In genomic region chr6:31441368-31442267, GRCh38 we compare ENCODE assay signal across 8 cellular contexts. TPM values are rescaled to one million over a fixed set of nuclear protein-coding genes. Genes with fewer than 3 reads are reported as not detected.
A peak's percentile ranks its signal among the peaks of the same experiment; 100 is the strongest.
DNase-seq lines count a peak whose midpoint lies in the region; ATAC-seq and TF ChIP-seq lines count a peak whose summit lies in the region.

No MANE protein-coding gene starts in this region.

- no peak overlapping the region for H3K4me3 ChIP-seq in CD4-positive, CD25-positive, alpha-beta regulatory T cell (ENCODE audit: low read depth, low read length)
- H3K4me3 ChIP-seq in parathyroid adenoma (ENCODE audit: low read depth, low read length) (no peak overlapping the region), uterus (no peak overlapping the region)

- no peak overlapping the region for H3K4me3 Mint-ChIP-seq in CD4-positive, CD25-positive, alpha-beta regulatory T cell

- peak overlapping the region; percentile 57 for H2AFZ ChIP-seq in parathyroid adenoma

- H3K27me3 Mint-ChIP-seq in CD4-positive, CD25-positive, alpha-beta regulatory T cell = peaks cover 88% of the 10 kb centered on the region

- TF ChIP-seq POLR2A in uterus (IDR thresholded peaks at IDR 0.05) = no peak

- H3K36me3 Mint-ChIP-seq in CD4-positive, CD25-positive, alpha-beta regulatory T cell = peaks cover 6% of the 10 kb centered on the region

- H3K4me1 Mint-ChIP-seq in CD4-positive, CD25-positive, alpha-beta regulatory T cell = peaks cover 0 to 9% (median 5%) of the 10 kb centered on the region in 4 donors

- H3K9me3 ChIP-seq in CD4-positive, CD25-positive, alpha-beta regulatory T cell (ENCODE audit: control insufficient read depth in 2 of 2, low read length in 2 of 2) = peaks cover 10 to 11% of the 10 kb centered on the region in 2 experiments
- H3K9me3 ChIP-seq in parathyroid adenoma (ENCODE audit: control insufficient read depth, low read length) (no peaks in the 10 kb centered on the region), uterus (no peaks in the 10 kb centered on the region)

- no peak overlapping the region for H3K9ac ChIP-seq in parathyroid adenoma

- TF ChIP-seq CTCF in parathyroid adenoma (IDR thresholded peaks at IDR 0.05) (peak; percentile 77), uterus (IDR thresholded peaks at IDR 0.05) (peak; percentile 85 to 89 (median 88))

- peak; percentile 25 to 94 for ATAC-seq in CD4-positive, CD25-positive, alpha-beta regulatory T cell (ENCODE audit: low read depth in 2 of 2)

- intact Hi-C loops in head of caudate nucleus (cut with DNase I) = no loop called here
- intact Hi-C loops in uterus (cut with DNase I; ENCODE audit: low total_unique reads) = loop anchor here (2.0 kb wide), 1 partner anchor 43 kb away; no protein-coding TSS in a partner anchor

- no peak overlapping the region for H3K27ac ChIP-seq in CD4-positive, CD25-positive, alpha-beta regulatory T cell (ENCODE audit: insufficient read depth, low read length, poor library complexity, severe bottlenecking)
- H3K27ac ChIP-seq in parathyroid adenoma = no peak overlapping the region
- H3K27ac ChIP-seq in uterus = no peak overlapping the region

- peaks cover 0 to 10% (median 2%) of the 10 kb centered on the region in 7 donors for H3K9me3 Mint-ChIP-seq in CD4-positive, CD25-positive, alpha-beta regulatory T cell

- H3K79me2 ChIP-seq in parathyroid adenoma = no peaks in the 10 kb centered on the region

- peaks cover 7% of the 10 kb centered on the region for H3K4me1 ChIP-seq in CD4-positive, CD25-positive, alpha-beta regulatory T cell (ENCODE audit: control insufficient read depth, insufficient read depth, low read length, poor library complexity, severe bottlenecking)
- H3K4me1 ChIP-seq in parathyroid adenoma = no peaks in the 10 kb centered on the region
- H3K4me1 ChIP-seq in uterus = peaks cover 0 to 8% of the 10 kb centered on the region in 2 donors

- peak; percentile 69 to 78 (median 74) for DNase-seq in CD4-positive, CD25-positive, alpha-beta regulatory T cell
- DNase-seq in GOT3 (lab: John Stamatoyannopoulos, UW) = peak; percentile 47
- DNase-seq in RPMI8226 = peak; percentile 80
- DNase-seq in activated gamma-delta T cell treated with Interleukin-2 at 50 U/mL for 16 hours = peak; percentile 90
- DNase-seq in head of caudate nucleus = peak; percentile 41 to 92 (median 78)
- DNase-seq in uterus = peak; percentile 83 to 84
- no peak for DNase-seq in NCI-H146 (lab: John Stamatoyannopoulos, UW)

- no peak overlapping the region for H3K27ac Mint-ChIP-seq in CD4-positive, CD25-positive, alpha-beta regulatory T cell

- no peaks in the 10 kb centered on the region for H3K36me3 ChIP-seq in CD4-positive, CD25-positive, alpha-beta regulatory T cell (ENCODE audit: control insufficient read depth, insufficient read depth, low read length)
- H3K36me3 ChIP-seq in parathyroid adenoma (ENCODE audit: control insufficient read depth, insufficient read depth, low read length) (no peaks in the 10 kb centered on the region), uterus (no peaks in the 10 kb centered on the region)

- no peak overlapping the region for H3K4me2 ChIP-seq in parathyroid adenoma (ENCODE audit: low read length)

- H3K27me3 ChIP-seq in CD4-positive, CD25-positive, alpha-beta regulatory T cell (ENCODE audit: control insufficient read depth, insufficient read depth, low read length) = peaks cover 27% of the 10 kb centered on the region
- H3K27me3 ChIP-seq in parathyroid adenoma (ENCODE audit: control insufficient read depth, insufficient read depth, low read length) (no peaks in the 10 kb centered on the region), uterus (no peaks in the 10 kb centered on the region)

RNA-seq across cellular contexts. Expression of gene MICA, which starts 38.2 kb away (rescaled TPM):
- 15.9 TPM for total RNA-seq in CD4-positive, CD25-positive, alpha-beta regulatory T cell
- polyA plus RNA-seq in CD4-positive, CD25-positive, alpha-beta regulatory T cell = 10 to 100 TPM in 1 of 4 donors, 1 to 10 TPM in 3; 6.4 to 10.6 (median 7.5) TPM
- 10 to 100 TPM in 3 of 4 donors, 1 to 10 TPM in 1; 9.1 to 31.7 (median 17.2) TPM for total RNA-seq in uterus

RNA-seq across cellular contexts. Expression of gene MICB, which starts 56.3 kb away (rescaled TPM):
- total RNA-seq in CD4-positive, CD25-positive, alpha-beta regulatory T cell = 22.0 TPM
- polyA plus RNA-seq in CD4-positive, CD25-positive, alpha-beta regulatory T cell = 10 to 100 TPM in 3 of 4 donors, 1 to 10 TPM in 1; 7.8 to 13.7 (median 12.3) TPM
- 1 to 10 TPM; 1.9 to 4.8 (median 2.9) TPM for total RNA-seq in uterus
